In the genomic region with DNA sequence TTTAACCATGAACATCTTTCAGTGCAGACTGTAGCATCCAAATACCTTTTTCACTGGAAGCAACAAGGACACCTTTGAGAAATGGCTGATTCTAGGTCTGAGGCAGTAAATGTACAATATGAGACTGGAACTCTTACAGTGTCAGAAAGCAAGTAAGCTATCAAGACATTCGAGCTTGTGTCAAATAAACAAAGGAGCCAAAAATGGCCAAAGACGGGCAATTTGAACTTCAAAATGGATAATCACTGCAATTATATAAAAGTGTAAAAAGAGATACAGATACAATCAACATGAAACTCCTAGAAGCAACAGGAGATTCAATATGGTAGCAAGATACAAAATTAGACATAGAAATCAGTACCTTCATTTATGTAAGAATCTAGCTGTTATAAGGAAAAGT, we compare ENCODE assay signal across 18 cellular contexts.
"Had no signal": no experiment of that assay in that cellular context is flagged by ENCODE, and none has a peak within 500 bp of the region (broad histone marks: within the 10 kb centered on the region; RNA-seq: fewer than 3 reads in every experiment).

No MANE protein-coding gene starts in this region.

- H3K36me3 ChIP-seq: heart left ventricle, lower lobe of right lung, upper lobe of right lung had no signal

- H3K27ac ChIP-seq: body of pancreas, epithelial cell of prostate, heart left ventricle, lower lobe of right lung, testis, upper lobe of right lung had no signal

- H3K9me3 ChIP-seq: body of pancreas, heart left ventricle, lower lobe of right lung, testis, upper lobe of right lung had no signal

- H3K27me3 ChIP-seq: body of pancreas, heart left ventricle, testis, upper lobe of right lung had no signal

- ATAC-seq: activated CD4-positive, alpha-beta T cell treated with anti-CD3 and anti-CD28 coated beads for 36 hours; body of pancreas; heart left ventricle; left colon; lower lobe of right lung; T-helper 17 cell; upper lobe of right lung had no signal

- H3K4me3 Mint-ChIP-seq: activated CD4-positive, alpha-beta memory T cell treated with anti-CD3 and anti-CD28 coated beads for 36 hours; activated CD4-positive, alpha-beta T cell treated with anti-CD3 and anti-CD28 coated beads for 36 hours; activated T-cell treated with anti-CD3 and anti-CD28 coated beads, Interleukin-2, amount 50 U/mL, for 24 hours; dendritic cell treated with granulocyte-macrophage colony-stimulating factor and Interleukin-4, amounts not matched to agents 40 ng/mL and 50 ng/mL, for 4 days had no signal

- DNase-seq: activated CD4-positive, alpha-beta memory T cell treated with anti-CD3 and anti-CD28 coated beads for 36 hours; activated CD4-positive, alpha-beta T cell treated with anti-CD3 and anti-CD28 coated beads for 36 hours; activated effector memory CD4-positive, alpha-beta T cell treated with Interleukin-2 at 50 U/mL for 16 hours; activated naive CD4-positive, alpha-beta T cell treated with anti-CD3 and anti-CD28 coated beads, Interleukin-2, amount 50 U/mL, for 16 hours; activated T-cell treated with anti-CD3 and anti-CD28 coated beads, Interleukin-2, amount 50 U/mL, for 24 hours; body of pancreas; heart left ventricle; left colon; lower lobe of right lung; stimulated activated CD4-positive, alpha-beta T cell treated with anti-CD3 and anti-CD28 coated beads, Interleukin-15, amount 100 ng/mL, for 24 hours; stimulated activated CD4-positive, alpha-beta T cell treated with anti-CD3 and anti-CD28 coated beads, Interleukin-4, amount 100 ng/mL, for 1 hour; stimulated activated naive CD4-positive, alpha-beta T cell; T-helper 17 cell; testis; upper lobe of right lung had no signal

- H3K27ac Mint-ChIP-seq: activated CD4-positive, alpha-beta memory T cell treated with anti-CD3 and anti-CD28 coated beads for 36 hours; activated CD4-positive, alpha-beta T cell treated with anti-CD3 and anti-CD28 coated beads for 36 hours; activated T-cell treated with anti-CD3 and anti-CD28 coated beads, Interleukin-2, amount 50 U/mL, for 24 hours; dendritic cell treated with granulocyte-macrophage colony-stimulating factor and Interleukin-4, amounts not matched to agents 40 ng/mL and 50 ng/mL, for 4 days; mesothelial cell of epicardium; T-helper 17 cell had no signal

- H3K9me3 Mint-ChIP-seq: activated CD4-positive, alpha-beta memory T cell treated with anti-CD3 and anti-CD28 coated beads for 36 hours; activated T-cell treated with anti-CD3 and anti-CD28 coated beads, Interleukin-2, amount 50 U/mL, for 24 hours; dendritic cell treated with granulocyte-macrophage colony-stimulating factor and Interleukin-4, amounts not matched to agents 40 ng/mL and 50 ng/mL, for 4 days had no signal

- H3K4me3 ChIP-seq: body of pancreas, lower lobe of right lung, testis, upper lobe of right lung had no signal

- H3K36me3 Mint-ChIP-seq: activated CD4-positive, alpha-beta memory T cell treated with anti-CD3 and anti-CD28 coated beads for 36 hours had no signal

- H3K4me1 ChIP-seq: upper lobe of right lung had no signal
